In genomic region chr4:74109116-74109791, GRCh38 we compare ENCODE assay signal across 9 cellular contexts. TPM values are rescaled to one million over a fixed set of nuclear protein-coding genes. Genes with fewer than 3 reads are reported as not detected.
DNase-seq lines count a peak whose midpoint lies in the region; TF ChIP-seq lines count a peak whose summit lies in the region.
"Had no signal": no experiment of that assay in that cellular context is flagged by ENCODE, and none has a peak within 500 bp of the region (broad histone marks: within the 10 kb centered on the region; RNA-seq: fewer than 3 reads in every experiment).

No MANE protein-coding gene starts in this region.

- peak; percentile 94 for DNase-seq in AG04449 (ENCODE audit: low read depth, low spot score)
- DNase-seq in NCI-H226, result peak; percentile 94
- peak; percentile 48 for DNase-seq in ecto neural progenitor cell (ENCODE audit: low spot score)
- no peak for DNase-seq in mesothelial cell of epicardium (ENCODE audit: low spot score in 2 of 2, unreplicated experiment in 2 of 2)
- DNase-seq in effector CD8-positive, alpha-beta T cell (lab: John Stamatoyannopoulos, UW), result no peak
- no peak for DNase-seq in activated gamma-delta T cell (lab: John Stamatoyannopoulos, UW)
- DNase-seq in NCI-H345 treated with DMSO at 0.1 percent for 48 hours (lab: John Stamatoyannopoulos, UW; ENCODE audit: unreplicated experiment), result no peak
- DNase-seq in activated CD4-positive, CD25-positive, alpha-beta regulatory T cell (lab: John Stamatoyannopoulos, UW), result no peak

- TF ChIP-seq CTCF in AG04449 (IDR thresholded peaks at IDR 0.05; ENCODE audit: insufficient read depth, low read length, missing control alignments) (no peak), mesothelial cell of epicardium (IDR thresholded peaks at IDR 0.05; ENCODE audit: unreplicated experiment) (no peak)

- H3K4me1 Mint-ChIP-seq in mesothelial cell of epicardium, result peaks cover 26% of the 10 kb centered on the region

- H3K36me3 Mint-ChIP-seq in mesothelial cell of epicardium, result no peaks in the 10 kb centered on the region
- H3K36me3 Mint-ChIP-seq: activated naive CD8-positive, alpha-beta T cell had no signal

- H3K27me3 Mint-ChIP-seq in mesothelial cell of epicardium (ENCODE audit: low read depth), result no peaks in the 10 kb centered on the region

- CTCF ChIA-PET in AG04449 (lab: Yijun Ruan, JAX), result interaction anchor here (0.9 to 4.8 kb wide), 7 partner anchors 10 to 447 kb away, joined by 3 to 46 read pairs (median 3); partner anchors contain the start of gene CXCL2

- POLR2A ChIA-PET in AG04449 (lab: Yijun Ruan, JAX), result interaction anchor here (0.6 to 2.2 kb wide), 8 partner anchors 10 to 834 kb away, joined by 3 to 10 read pairs (median 4); partner anchors contain the start of gene CXCL2

- no peaks in the 10 kb centered on the region for H3K9me3 Mint-ChIP-seq in mesothelial cell of epicardium

- peak overlapping the region; percentile 94 for H3K27ac Mint-ChIP-seq in mesothelial cell of epicardium
- H3K27ac Mint-ChIP-seq: activated naive CD8-positive, alpha-beta T cell had no signal

- no peak overlapping the region for H3K4me3 ChIP-seq in AG04449 (ENCODE audit: low read depth, low read length)

- no peak overlapping the region for H3K4me3 Mint-ChIP-seq in mesothelial cell of epicardium
- H3K4me3 Mint-ChIP-seq: activated naive CD8-positive, alpha-beta T cell had no signal

RNA-seq across cellular contexts. Expression of gene CXCL2, which starts 10.3 kb away (rescaled TPM):
- total RNA-seq in mesothelial cell of epicardium, result 8.7 to 12.7 TPM (median 9.8 TPM) in 3 replicates

RNA-seq across cellular contexts. Expression of gene MTHFD2L, which starts 48.7 kb away (rescaled TPM):
- total RNA-seq in mesothelial cell of epicardium, result 19.2 to 21.1 TPM (median 20.9 TPM) in 3 replicates

Comparison
In these comparisons a context has a peak if more than half of its experiments do, and no peak if none do; other contexts are left out.
1. DNase-seq: peak in AG04449 (single experiment), NCI-H226 (single experiment) and ecto neural progenitor cell (single experiment); none in mesothelial cell of epicardium (0 of 2), effector CD8-positive, alpha-beta T cell (single experiment), activated gamma-delta T cell (single experiment), NCI-H345 treated with DMSO at 0.1 percent for 48 hours (single experiment) and activated CD4-positive, CD25-positive, alpha-beta regulatory T cell (0 of 4).